1 cellular context compared by ENCODE assay signal in genomic region chr1:23521588-23521987, GRCh38.
TF ChIP-seq lines count a peak whose summit lies in the region.

No MANE protein-coding gene starts in this region.

TF ChIP-seq in GM12878, 131 proteins besides CTCF, POLR2A, EP300 and RAD21:
- TF ChIP-seq PBX3 (IDR thresholded peaks at IDR 0.05; ENCODE audit: insufficient replicate concordance, low read depth, low read length) (peak; percentile 37), PKNOX1 (IDR thresholded peaks at IDR 0.05) (peak; percentile 76), HDGF (IDR thresholded peaks at IDR 0.05) (no peak)
